Comparison of ENCODE assay signal across 8 cellular contexts in the genomic region with DNA sequence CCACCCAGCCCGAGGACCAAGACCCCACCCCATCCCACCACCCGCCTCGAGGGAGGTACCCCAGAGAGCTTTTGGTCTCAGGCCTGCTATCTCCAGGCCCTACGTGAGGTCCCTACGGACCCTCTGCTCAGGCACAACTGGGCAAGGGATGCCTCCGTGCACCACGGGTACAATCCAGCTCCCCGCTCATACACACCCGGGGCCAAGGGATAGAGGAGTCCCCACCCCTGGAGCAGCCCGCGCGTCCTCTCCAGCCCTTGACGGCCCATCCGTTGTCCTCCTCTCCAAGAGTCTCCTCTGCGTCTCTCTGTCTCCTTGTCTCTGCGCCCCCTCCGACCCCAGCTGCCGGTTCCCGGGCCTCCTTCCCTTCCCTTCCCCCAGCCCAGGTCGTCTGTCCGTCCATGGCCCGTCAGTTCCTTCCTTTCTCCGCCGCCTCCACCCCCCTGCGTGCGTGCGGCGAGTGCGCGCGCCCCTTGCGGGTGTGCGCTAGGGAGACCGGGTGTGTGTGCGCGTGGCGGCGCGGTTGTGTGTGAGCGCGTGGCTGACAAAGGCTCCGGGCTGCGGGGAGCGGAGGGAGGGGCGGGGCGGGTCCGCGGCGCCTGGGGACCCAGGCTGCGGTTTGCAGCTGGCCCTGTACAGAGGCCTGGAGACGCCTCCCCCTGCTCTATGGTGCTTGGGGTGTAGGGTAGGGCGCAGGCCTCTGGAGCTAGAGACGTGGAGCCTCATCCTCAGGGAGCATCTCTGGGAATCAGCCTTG. TPM values are rescaled to one million over a fixed set of nuclear protein-coding genes. Genes with fewer than 3 reads are reported as not detected.
A peak's percentile ranks its signal among the peaks of the same experiment; 100 is the strongest.
DNase-seq lines count a peak whose midpoint lies in the region; ATAC-seq and TF ChIP-seq lines count a peak whose summit lies in the region.

No MANE protein-coding gene starts in this region.

- H3K36me3 Mint-ChIP-seq in activated T-helper 1 cell treated with anti-CD3 and anti-CD28 coated beads, Interleukin-12 subunit alpha, Interleukin-12 subunit beta, Interleukin-2, Interleukin-4 antibody, amounts not matched to agents 30 ng/mL and 10 ng/mL and 1 ng/mL, durations not matched to agents 14 hours and 24 hours and 36 hours (ENCODE audit: low read depth) = no peaks in the 10 kb centered on the region

- H3K36me3 ChIP-seq in hepatocyte (replicated peaks; ENCODE audit: insufficient read depth, low read depth) = no peaks in the 10 kb centered on the region

- no peaks in the 10 kb centered on the region for H3K9me2 ChIP-seq in hepatocyte (replicated peaks; ENCODE audit: insufficient read depth)

- H3K4me1 ChIP-seq in hepatocyte (ENCODE audit: insufficient read depth) = peaks cover 16% of the 10 kb centered on the region

- no peaks in the 10 kb centered on the region for H3K9me3 Mint-ChIP-seq in activated T-helper 1 cell treated with anti-CD3 and anti-CD28 coated beads, Interleukin-12 subunit alpha, Interleukin-12 subunit beta, Interleukin-2, Interleukin-4 antibody, amounts not matched to agents 30 ng/mL and 10 ng/mL and 1 ng/mL, durations not matched to agents 14 hours and 24 hours and 36 hours

- no peak overlapping the region for H2AFZ ChIP-seq in hepatocyte

- WGBS in hepatocyte (ENCODE audit: low lambda C conversion rate, missing lambda C conversion rate) = 1% methylated on average over 33 of the region's 53 CpGs

- H3K27me3 ChIP-seq in hepatocyte = peaks cover 25% of the 10 kb centered on the region

- no peak for ATAC-seq in GM18909 (IDR thresholded peaks at IDR 0.05; ENCODE audit: poor library complexity, unreplicated experiment)
- no peak for ATAC-seq in GM21825 (IDR thresholded peaks at IDR 0.05; ENCODE audit: unreplicated experiment)
- ATAC-seq in GM18505 (IDR thresholded peaks at IDR 0.05; ENCODE audit: unreplicated experiment) = no peak

- intact Hi-C loops in activated T-helper 1 cell treated with anti-CD3 and anti-CD28 coated beads, Interleukin-12 subunit alpha, Interleukin-12 subunit beta, Interleukin-2, Interleukin-4 antibody, amounts not matched to agents 30 ng/mL and 10 ng/mL and 1 ng/mL, durations not matched to agents 14 hours and 24 hours and 36 hours (cut with micrococcal nuclease) = loop anchor here (1.0 to 5.0 kb wide), 2 partner anchors 18 to 77 kb away; no protein-coding TSS in a partner anchor

- no peaks in the 10 kb centered on the region for H4K20me1 ChIP-seq in hepatocyte (ENCODE audit: insufficient read depth, poor library complexity, severe bottlenecking)

- peak overlapping the region; percentile 72 for H3K4me3 Mint-ChIP-seq in activated T-helper 1 cell treated with anti-CD3 and anti-CD28 coated beads, Interleukin-12 subunit alpha, Interleukin-12 subunit beta, Interleukin-2, Interleukin-4 antibody, amounts not matched to agents 30 ng/mL and 10 ng/mL and 1 ng/mL, durations not matched to agents 14 hours and 24 hours and 36 hours

- peaks cover 17% of the 10 kb centered on the region for H3K4me1 Mint-ChIP-seq in activated T-helper 1 cell treated with anti-CD3 and anti-CD28 coated beads, Interleukin-12 subunit alpha, Interleukin-12 subunit beta, Interleukin-2, Interleukin-4 antibody, amounts not matched to agents 30 ng/mL and 10 ng/mL and 1 ng/mL, durations not matched to agents 14 hours and 24 hours and 36 hours (ENCODE audit: low read depth)

- H3K4me3 ChIP-seq in hepatocyte = no peak overlapping the region

- H3K4me2 ChIP-seq in hepatocyte = peak overlapping the region; percentile 79

- H3K27me3 Mint-ChIP-seq in activated T-helper 1 cell treated with anti-CD3 and anti-CD28 coated beads, Interleukin-12 subunit alpha, Interleukin-12 subunit beta, Interleukin-2, Interleukin-4 antibody, amounts not matched to agents 30 ng/mL and 10 ng/mL and 1 ng/mL, durations not matched to agents 14 hours and 24 hours and 36 hours (ENCODE audit: insufficient read depth) = peaks cover 47% of the 10 kb centered on the region

- no peak for TF ChIP-seq CTCF in hepatocyte (IDR thresholded peaks at IDR 0.05; ENCODE audit: poor library complexity)

- peak; percentile 69 for DNase-seq in activated effector memory CD4-positive, alpha-beta T cell treated with anti-CD3 and anti-CD28 coated beads, Interleukin-2, amount 50 U/mL, for 16 hours
- no peak for DNase-seq in activated effector memory CD4-positive, alpha-beta T cell treated with Interleukin-2 at 50 U/mL for 16 hours
- DNase-seq in activated T-helper 1 cell treated with anti-CD3 and anti-CD28 coated beads, Interleukin-12 subunit alpha, Interleukin-12 subunit beta, Interleukin-2, Interleukin-4 antibody, amounts not matched to agents 30 ng/mL and 10 ng/mL and 1 ng/mL, durations not matched to agents 14 hours and 24 hours and 36 hours (ENCODE audit: low spot score) = no peak
- no peak for DNase-seq in hepatocyte (ENCODE audit: low spot score)
- DNase-seq in retina = peak; percentile 81

- H3K9me3 ChIP-seq in hepatocyte (ENCODE audit: low read depth) = no peaks in the 10 kb centered on the region

- TF ChIP-seq POLR2A in GM18505 (IDR thresholded peaks at IDR 0.05; ENCODE audit: borderline replicate concordance, extremely low read depth, insufficient read depth, insufficient read length) = no peak

- no peak overlapping the region for H3K27ac ChIP-seq in hepatocyte

- H3K27ac Mint-ChIP-seq in activated T-helper 1 cell treated with anti-CD3 and anti-CD28 coated beads, Interleukin-12 subunit alpha, Interleukin-12 subunit beta, Interleukin-2, Interleukin-4 antibody, amounts not matched to agents 30 ng/mL and 10 ng/mL and 1 ng/mL, durations not matched to agents 14 hours and 24 hours and 36 hours = no peak overlapping the region

- no peaks in the 10 kb centered on the region for H3K79me2 ChIP-seq in hepatocyte

RNA-seq across cellular contexts. Expression of gene SPNS2, which starts 0.9 kb away (rescaled TPM):
- 0.17 TPM in 1 of 2 replicates, not detected in the other for total RNA-seq in activated T-helper 1 cell treated with anti-CD3 and anti-CD28 coated beads, Interleukin-12 subunit alpha, Interleukin-12 subunit beta, Interleukin-2, Interleukin-4 antibody, amounts not matched to agents 30 ng/mL and 10 ng/mL and 1 ng/mL, durations not matched to agents 14 hours and 24 hours and 36 hours
- 5.6 and 8.3 TPM in 2 replicates for total RNA-seq in hepatocyte
- polyA plus RNA-seq in hepatocyte = 10.3 and 13.4 TPM in 2 replicates

RNA-seq across cellular contexts. Expression of gene MYBBP1A, which starts 55.6 kb away (rescaled TPM):
- 186 and 195 TPM in 2 replicates for total RNA-seq in activated T-helper 1 cell treated with anti-CD3 and anti-CD28 coated beads, Interleukin-12 subunit alpha, Interleukin-12 subunit beta, Interleukin-2, Interleukin-4 antibody, amounts not matched to agents 30 ng/mL and 10 ng/mL and 1 ng/mL, durations not matched to agents 14 hours and 24 hours and 36 hours
- total RNA-seq in hepatocyte = 17.9 and 23.7 TPM in 2 replicates
- polyA plus RNA-seq in hepatocyte = 44.1 and 46.5 TPM in 2 replicates

Comparison
In these comparisons a context has a peak if more than half of its experiments do, and no peak if none do; other contexts are left out.
1. DNase-seq: peak in activated effector memory CD4-positive, alpha-beta T cell treated with anti-CD3 and anti-CD28 coated beads, Interleukin-2, amount 50 U/mL, for 16 hours (single experiment) and retina (single experiment); none in activated effector memory CD4-positive, alpha-beta T cell treated with Interleukin-2 at 50 U/mL for 16 hours (single experiment), activated T-helper 1 cell treated with anti-CD3 and anti-CD28 coated beads, Interleukin-12 subunit alpha, Interleukin-12 subunit beta, Interleukin-2, Interleukin-4 antibody, amounts not matched to agents 30 ng/mL and 10 ng/mL and 1 ng/mL, durations not matched to agents 14 hours and 24 hours and 36 hours (single experiment) and hepatocyte (single experiment).